Comparison of ENCODE assay signal across 21 cellular contexts in the genomic region with DNA sequence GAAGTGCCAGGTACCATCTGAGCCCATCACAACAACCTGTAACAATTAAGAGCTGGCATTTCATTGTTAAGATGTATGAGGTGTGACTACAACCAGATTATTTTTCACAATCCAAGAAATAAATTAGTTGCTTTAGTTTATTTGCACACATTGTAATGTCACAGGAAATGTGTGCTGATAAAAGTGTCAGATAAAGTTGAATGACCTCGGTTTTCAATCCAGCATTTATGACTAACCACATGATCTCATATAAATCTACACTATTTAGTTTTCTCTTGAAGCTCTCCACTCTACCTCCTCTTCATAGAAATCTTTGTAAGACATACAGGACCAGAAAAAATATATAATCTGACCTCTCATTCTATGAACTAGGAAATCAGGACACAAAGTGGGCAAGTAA.
DNase-seq lines count a peak whose midpoint lies in the region; ATAC-seq, FAIRE-seq and TF ChIP-seq lines count a peak whose summit lies in the region.
"Had no signal": no experiment of that assay in that cellular context is flagged by ENCODE, and none has a peak within 500 bp of the region (broad histone marks: within the 10 kb centered on the region; RNA-seq: fewer than 3 reads in every experiment).

No MANE protein-coding gene starts in this region.

- ATAC-seq in PC-3 (peak; percentile 67), left ventricle myocardium superior (no peak)

- FAIRE-seq in GM12892 (lab: Jason Lieb, UNC) (peak; percentile 14), endothelial cell of umbilical vein (lab: Jason Lieb, UNC) (peak; percentile 35)
- FAIRE-seq: A204.1 had no signal

- H3K36me3 ChIP-seq in PC-3 (ENCODE audit: low read depth, low read length), result peaks cover 10% of the 10 kb centered on the region; the same call in 1 of the 2 replicates
- no peaks in the 10 kb centered on the region for H3K36me3 ChIP-seq in endothelial cell of umbilical vein (ENCODE audit: control insufficient read depth in 2 of 2, extremely low read depth in 1 of 2, insufficient read depth in 2 of 2, low read length in 2 of 2)

- H3K4me1 ChIP-seq in PC-3 (ENCODE audit: insufficient read depth, low read length), result 0 out of 2 replicates have a peak, but pooled peaks cover 6% of the 10 kb centered on the region
- H3K4me1 ChIP-seq in endothelial cell of umbilical vein (ENCODE audit: control insufficient read depth, extremely low read depth, insufficient read depth, low read length), result peaks cover 13% of the 10 kb centered on the region
- H3K4me1 ChIP-seq: BLaER1, Peyer's patch had no signal

- no peaks in the 10 kb centered on the region for H3K9me1 ChIP-seq in endothelial cell of umbilical vein (replicated peaks; ENCODE audit: control insufficient read depth, extremely low read depth, insufficient read depth, low read length)

- BruUV-seq in PC-3 (replicated peaks; lab: Mats Ljungman, UMichigan) (no TSS peak), endothelial cell of umbilical vein (replicated peaks; lab: Mats Ljungman, UMichigan) (no TSS peak)

- dilution Hi-C loops in endothelial cell of umbilical vein (cut with MboI; ENCODE audit: extremely low pct_ligation_motif_present, low sequenced_read_pairs), result no loop called here

- no peak for TF ChIP-seq POLR2A in GM12892 (IDR thresholded peaks at IDR 0.05; ENCODE audit: low read depth, low read length)
- TF ChIP-seq POLR2A in endothelial cell of umbilical vein (IDR thresholded peaks at IDR 0.05; ENCODE audit: low read depth, low read length), result no peak

- H2AFZ ChIP-seq in PC-3 (ENCODE audit: low read length), result no peak overlapping the region
- H2AFZ ChIP-seq in endothelial cell of umbilical vein (ENCODE audit: low read depth, low read length), result no peak overlapping the region
- H2AFZ ChIP-seq: GM23248 had no signal

- H3K4me1 Mint-ChIP-seq in type B pancreatic cell (ENCODE audit: unreplicated experiment), result no peaks in the 10 kb centered on the region
- H3K4me1 Mint-ChIP-seq: CD4-positive, CD25-positive, alpha-beta regulatory T cell had no signal

- H3K9me3 ChIP-seq in PC-3 (ENCODE audit: low read length) (no peaks in the 10 kb centered on the region), endothelial cell of umbilical vein (replicated peaks; ENCODE audit: control insufficient read depth, insufficient read depth, low read length) (no peaks in the 10 kb centered on the region)
- H3K9me3 ChIP-seq: BLaER1, Peyer's patch had no signal

- CTCF ChIA-PET in PC-3 (lab: Charles Lee) (no interaction called here), endothelial cell of umbilical vein (lab: Charles Lee) (interaction anchor here (1.0 kb wide), 4 partner anchors 12 to 30 kb away, joined by 3 to 4 read pairs (median 4); no protein-coding TSS in a partner anchor)

- DNase-seq in GM12892 (ENCODE audit: insufficient read length) (no peak), PC-3 (peak; percentile 14), endothelial cell of umbilical vein (ENCODE audit: low read depth, low spot score) (peak; percentile 73), lung microvascular endothelial cell (ENCODE audit: low read depth in 2 of 2) (peak; percentile 23 to 66), left ventricle myocardium superior (no peak), type B pancreatic cell (ENCODE audit: extremely low spot score, unreplicated experiment) (no peak)
- DNase-seq in activated effector memory CD4-positive, alpha-beta T cell treated with anti-CD3 and anti-CD28 coated beads, Interleukin-2, amount 50 U/mL, for 16 hours, result no peak
- DNase-seq: CD4-positive, CD25-positive, alpha-beta regulatory T cell; GM23248; H7; Karpas-422; NCI-H1105; NCI-H146; NCI-H1930; NCI-H2107; NCI-H526 treated with DMSO at 0.1 percent for 48 hours; Peyer's patch; SHP77 treated with DMSO at 0.1 percent for 48 hours had no signal

- H3K27me3 ChIP-seq in PC-3 (ENCODE audit: low read length), result no peaks in the 10 kb centered on the region
- H3K27me3 ChIP-seq in endothelial cell of umbilical vein (ENCODE audit: control insufficient read depth in 2 of 2, insufficient read depth in 2 of 2, low read length in 2 of 2), result no peaks in the 10 kb centered on the region
- H3K27me3 ChIP-seq: BLaER1, Peyer's patch had no signal

- H3F3A ChIP-seq in PC-3 (ENCODE audit: low read length, unreplicated experiment), result no peaks in the 10 kb centered on the region

- peaks cover 9% of the 10 kb centered on the region for H3K36me3 Mint-ChIP-seq in type B pancreatic cell
- H3K36me3 Mint-ChIP-seq: CD4-positive, CD25-positive, alpha-beta regulatory T cell had no signal

- no peak overlapping the region for H3K27ac Mint-ChIP-seq in type B pancreatic cell
- H3K27ac Mint-ChIP-seq: CD4-positive, CD25-positive, alpha-beta regulatory T cell had no signal

- H3K4me3 Mint-ChIP-seq in type B pancreatic cell, result no peak overlapping the region
- H3K4me3 Mint-ChIP-seq: CD4-positive, CD25-positive, alpha-beta regulatory T cell had no signal

- H3K79me2 ChIP-seq in PC-3 (ENCODE audit: low read length) (no peaks in the 10 kb centered on the region), endothelial cell of umbilical vein (ENCODE audit: control insufficient read depth, insufficient read depth, low read length) (no peaks in the 10 kb centered on the region)

- H3K27ac ChIP-seq in PC-3 (ENCODE audit: low read length) (no peak overlapping the region), endothelial cell of umbilical vein (ENCODE audit: insufficient read depth, low read depth, low read length) (peak overlapping the region; percentile 52)
- H3K27ac ChIP-seq: BLaER1, GM23248, HL-60, Peyer's patch had no signal

- no peaks in the 10 kb centered on the region for H4K20me1 ChIP-seq in PC-3 (ENCODE audit: low read length)
- no peaks in the 10 kb centered on the region for H4K20me1 ChIP-seq in endothelial cell of umbilical vein (replicated peaks; ENCODE audit: control insufficient read depth, extremely low read depth, insufficient read depth, low read length)
- H4K20me1 ChIP-seq: BLaER1 had no signal

- H3K4me3 ChIP-seq in PC-3 (ENCODE audit: low read length) (no peak overlapping the region), endothelial cell of umbilical vein (replicated peaks in 1 of 3; ENCODE audit: insufficient read depth in 1 of 3, low read depth in 1 of 3, low read length in 3 of 3) (no peak overlapping the region)
- H3K4me3 ChIP-seq: BLaER1, GM23248, Peyer's patch had no signal

- TF ChIP-seq CTCF in PC-3 (conservative IDR thresholded peaks at IDR 0.05; ENCODE audit: low read depth, low read length) (no peak), endothelial cell of umbilical vein (IDR thresholded peaks at IDR 0.05; ENCODE audit: extremely low read depth in 1 of 2, insufficient read depth in 1 of 2, low read depth in 1 of 2, low read length in 2 of 2) (no peak), type B pancreatic cell (conservative IDR thresholded peaks at IDR 0.05) (no peak)

- POLR2A ChIA-PET in PC-3 (lab: Charles Lee; ENCODE audit: unreplicated experiment), result no interaction called here
- POLR2A ChIA-PET in endothelial cell of umbilical vein (lab: Charles Lee), result no interaction called here

- no peak overlapping the region for H3K9ac ChIP-seq in PC-3 (ENCODE audit: low read length)
- H3K9ac ChIP-seq in endothelial cell of umbilical vein (replicated peaks; ENCODE audit: extremely low read depth, insufficient read depth, low read length), result no peak overlapping the region
- H3K9ac ChIP-seq: BLaER1, GM23248 had no signal

- intact Hi-C loops in PC-3 (cut with micrococcal nuclease), result no loop called here
- intact Hi-C loops in endothelial cell of umbilical vein (cut with micrococcal nuclease), result no loop called here
- intact Hi-C loops in left ventricle myocardium superior (cut with micrococcal nuclease), result no loop called here

- no peaks in the 10 kb centered on the region for H3K9me3 Mint-ChIP-seq in type B pancreatic cell

- no peaks in the 10 kb centered on the region for H3K27me3 Mint-ChIP-seq in type B pancreatic cell
- H3K27me3 Mint-ChIP-seq: CD4-positive, CD25-positive, alpha-beta regulatory T cell had no signal

- H3K9me2 ChIP-seq in PC-3 (replicated peaks; ENCODE audit: low read length), result no peaks in the 10 kb centered on the region

- no peak overlapping the region for H3K4me2 ChIP-seq in PC-3 (ENCODE audit: low read length)
- peak overlapping the region; percentile 49 for H3K4me2 ChIP-seq in endothelial cell of umbilical vein (ENCODE audit: insufficient read depth, low read length)
- H3K4me2 ChIP-seq: BLaER1 had no signal

TF ChIP-seq in endothelial cell of umbilical vein, 7 proteins besides CTCF, POLR2A, EP300 and RAD21:
- TF ChIP-seq EZH2 (IDR thresholded peaks at IDR 0.05; ENCODE audit: borderline replicate concordance, low read depth, low read length, severe bottlenecking) (no peak), JUN (IDR thresholded peaks at IDR 0.05; ENCODE audit: borderline replicate concordance, insufficient read depth, insufficient read length, low read depth) (peak; percentile 42), GATA2 (IDR thresholded peaks at IDR 0.05; ENCODE audit: insufficient read depth, insufficient read length, low read depth, low read length) (peak; percentile 86), POLR2AphosphoS5 (IDR thresholded peaks at IDR 0.05; ENCODE audit: insufficient read depth, low read depth, low read length) (no peak), FOS (IDR thresholded peaks at IDR 0.05; ENCODE audit: borderline replicate concordance, insufficient read depth, low read length) (peak; percentile 39)

Comparison
In these comparisons a context has a peak if more than half of its experiments do, and no peak if none do; other contexts are left out.
1. DNase-seq: peak in PC-3 (single experiment), endothelial cell of umbilical vein (single experiment) and lung microvascular endothelial cell (2 of 2); none in GM12892 (single experiment), activated effector memory CD4-positive, alpha-beta T cell treated with anti-CD3 and anti-CD28 coated beads, Interleukin-2, amount 50 U/mL, for 16 hours (single experiment), left ventricle myocardium superior (single experiment) and type B pancreatic cell (single experiment).